8 cellular contexts compared by ENCODE assay signal in the genomic region with DNA sequence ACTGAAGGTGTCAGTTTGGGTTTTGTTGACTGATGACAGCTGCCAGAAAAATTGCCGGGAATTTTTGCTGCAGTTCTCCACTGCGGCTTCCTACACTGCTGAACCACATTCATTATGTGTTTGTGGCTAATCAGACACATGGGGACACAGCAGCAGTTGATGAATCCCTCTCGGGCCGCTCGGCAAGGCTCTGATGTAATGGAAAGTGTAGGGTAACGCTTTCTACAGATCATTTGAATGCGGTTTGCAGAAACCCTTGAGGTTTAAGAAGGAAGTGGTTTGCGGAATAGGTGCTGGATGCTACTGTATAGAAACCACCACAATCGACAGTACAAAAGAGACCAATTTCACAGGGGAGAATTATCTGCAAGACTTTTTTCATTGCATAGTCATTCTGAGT.
DNase-seq lines count a peak whose midpoint lies in the region; ATAC-seq, FAIRE-seq and TF ChIP-seq lines count a peak whose summit lies in the region.

No MANE protein-coding gene starts in this region.

- no peaks in the 10 kb centered on the region for H3K36me3 Mint-ChIP-seq in natural killer cell
- H3K36me3 Mint-ChIP-seq in progenitor cell of endocrine pancreas (ENCODE audit: insufficient read depth) = no peaks in the 10 kb centered on the region

- intact Hi-C loops in natural killer cell (cut with micrococcal nuclease) (no loop called here), stomach (cut with DNase I; ENCODE audit: low total_unique reads) (no loop called here)

- H3K36me3 ChIP-seq in stomach = no peaks in the 10 kb centered on the region

- ATAC-seq in HG02759 (IDR thresholded peaks at IDR 0.05; ENCODE audit: unreplicated experiment) (peak; percentile 100), natural killer cell (peak; percentile 57 to 79 (median 62))

- H3K27ac Mint-ChIP-seq in natural killer cell = peak overlapping the region; percentile 59 to 63
- no peak overlapping the region for H3K27ac Mint-ChIP-seq in progenitor cell of endocrine pancreas

- peaks cover 12 to 29% of the 10 kb centered on the region in 2 donors for H3K4me1 Mint-ChIP-seq in natural killer cell
- H3K4me1 Mint-ChIP-seq in progenitor cell of endocrine pancreas (ENCODE audit: low read depth) = peaks cover 15% of the 10 kb centered on the region

- no peaks in the 10 kb centered on the region for H3K9me3 ChIP-seq in stomach

- H3K4me3 Mint-ChIP-seq in natural killer cell (peak overlapping the region; percentile 37), progenitor cell of endocrine pancreas (ENCODE audit: low read depth) (no peak overlapping the region)

- H3K4me1 ChIP-seq in stomach = peaks cover 0 to 28% (median 2%) of the 10 kb centered on the region in 4 donors

- H3K9me3 Mint-ChIP-seq in natural killer cell (peaks cover 5 to 16% of the 10 kb centered on the region in 2 donors), progenitor cell of endocrine pancreas (ENCODE audit: low read depth) (no peaks in the 10 kb centered on the region)

- H3K27me3 Mint-ChIP-seq in natural killer cell (ENCODE audit: low read depth in 2 of 2) (peaks cover 7 to 11% of the 10 kb centered on the region in 2 donors), progenitor cell of endocrine pancreas (peaks cover 7% of the 10 kb centered on the region)

- TF ChIP-seq POLR2A in stomach (IDR thresholded peaks at IDR 0.05) = no peak

- no peaks in the 10 kb centered on the region for H3K27me3 ChIP-seq in stomach

- FAIRE-seq in GM18507 (lab: Jason Lieb, UNC) = peak; percentile 92

- peak; percentile 49 for DNase-seq in GM18507 (ENCODE audit: extremely low spot score, insufficient read length, low read depth)
- DNase-seq in NCI-H524 treated with DMSO at 0.1 percent for 48 hours (lab: John Stamatoyannopoulos, UW) = peak; percentile 69
- peak; percentile 44 for DNase-seq in activated T-cell treated with anti-CD3 and anti-CD28 coated beads, Interleukin-2, amount 50 U/mL, for 1 hour
- no peak for DNase-seq in natural killer cell
- no peak for DNase-seq in NCI-H2196 (lab: John Stamatoyannopoulos, UW; ENCODE audit: unreplicated experiment)
- DNase-seq in progenitor cell of endocrine pancreas (ENCODE audit: low spot score, unreplicated experiment) = no peak
- no peak for DNase-seq in stomach

- no peak for TF ChIP-seq EP300 in stomach (IDR thresholded peaks at IDR 0.05)

- no peak overlapping the region for H3K27ac ChIP-seq in stomach

- TF ChIP-seq CTCF in natural killer cell (IDR thresholded peaks at IDR 0.05) = no peak
- no peak for TF ChIP-seq CTCF in progenitor cell of endocrine pancreas (IDR thresholded peaks at IDR 0.05; ENCODE audit: unreplicated experiment)
- no peak for TF ChIP-seq CTCF in stomach (IDR thresholded peaks at IDR 0.05)

- 46 to 68% (median 63%) methylated on average over 9 of the region's 9 CpGs for WGBS in stomach, 5 donors

- H3K4me3 ChIP-seq in stomach = no peak overlapping the region

Comparison
In these comparisons a context has a peak if more than half of its experiments do, and no peak if none do; other contexts are left out.
1. DNase-seq: peak in GM18507 (single experiment), NCI-H524 treated with DMSO at 0.1 percent for 48 hours (single experiment) and activated T-cell treated with anti-CD3 and anti-CD28 coated beads, Interleukin-2, amount 50 U/mL, for 1 hour (single experiment); none in natural killer cell (single experiment), NCI-H2196 (single experiment), progenitor cell of endocrine pancreas (single experiment) and stomach (single experiment).